In the genomic region with DNA sequence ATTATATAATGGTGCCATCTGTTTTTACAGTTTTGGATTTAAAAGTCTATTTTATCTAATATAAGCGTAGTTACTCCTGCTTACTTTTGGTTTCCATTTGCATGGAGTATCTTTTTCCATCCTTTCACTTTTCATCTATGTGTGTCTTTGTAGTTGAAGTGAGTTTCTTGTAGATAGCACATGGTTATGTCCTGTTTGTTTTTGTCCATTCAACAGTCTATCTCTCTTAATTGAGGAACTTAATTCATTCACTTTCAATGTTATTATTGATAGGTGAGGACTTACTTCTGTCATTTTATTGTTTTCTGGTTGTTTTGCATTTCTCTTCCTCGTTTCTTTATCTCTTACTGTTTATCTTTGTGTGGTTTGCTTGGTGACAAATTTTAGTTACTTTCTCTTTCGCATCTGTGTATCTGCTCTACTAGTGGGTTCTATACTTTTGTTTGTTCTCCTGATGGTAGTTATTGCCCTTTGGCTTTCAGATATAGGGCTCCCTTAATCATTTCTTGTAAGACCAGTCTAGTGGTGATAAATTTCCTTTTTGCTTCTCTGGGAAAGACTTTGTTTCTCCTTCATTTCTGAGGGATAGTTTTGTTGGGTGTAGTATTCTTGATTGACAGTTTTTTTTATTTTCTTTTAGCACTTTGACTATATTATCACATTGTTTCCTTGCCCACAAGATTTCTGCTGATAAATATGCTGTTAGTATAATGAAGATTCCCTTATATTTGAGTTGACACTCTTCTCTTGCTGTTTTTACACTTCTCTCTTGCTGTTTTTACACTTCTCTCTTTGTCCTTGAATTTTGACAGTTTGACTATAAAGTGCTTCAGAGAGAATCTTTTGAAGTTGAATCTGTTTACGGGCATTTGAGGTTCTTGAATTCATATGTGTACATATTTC, we compare ENCODE assay signal across 9 cellular contexts. TPM values are rescaled to one million over a fixed set of nuclear protein-coding genes. Genes with fewer than 3 reads are reported as not detected.
DNase-seq lines count a peak whose midpoint lies in the region; ATAC-seq and TF ChIP-seq lines count a peak whose summit lies in the region.
"Had no signal": no experiment of that assay in that cellular context is flagged by ENCODE, and none has a peak within 500 bp of the region (broad histone marks: within the 10 kb centered on the region; RNA-seq: fewer than 3 reads in every experiment).

No MANE protein-coding gene starts in this region.

- H3K27ac Mint-ChIP-seq in activated T-helper 2 cell treated with anti-CD3 and anti-CD28 coated beads, Interferon-gamma antibody, Interleukin-2, Interleukin-4, amounts not matched to agents 10 μg/mL and 5 μg/mL and 100 μg/mL, durations not matched to agents 14 hours and 24 hours and 36 hours = peak overlapping the region; percentile 60
- H3K27ac Mint-ChIP-seq: nephron had no signal

- peaks cover 24% of the 10 kb centered on the region for H3K27me3 Mint-ChIP-seq in activated T-helper 2 cell treated with anti-CD3 and anti-CD28 coated beads, Interferon-gamma antibody, Interleukin-2, Interleukin-4, amounts not matched to agents 10 μg/mL and 5 μg/mL and 100 μg/mL, durations not matched to agents 14 hours and 24 hours and 36 hours (ENCODE audit: low read depth)

- peak overlapping the region; percentile 13; the same call in 1 of the 2 replicates for H3K4me3 ChIP-seq in GM12865 (ENCODE audit: low read depth, low read length)

- H3K4me1 Mint-ChIP-seq in activated T-helper 2 cell treated with anti-CD3 and anti-CD28 coated beads, Interferon-gamma antibody, Interleukin-2, Interleukin-4, amounts not matched to agents 10 μg/mL and 5 μg/mL and 100 μg/mL, durations not matched to agents 14 hours and 24 hours and 36 hours (ENCODE audit: low read depth) = peaks cover 28% of the 10 kb centered on the region
- H3K4me1 Mint-ChIP-seq: nephron had no signal

- intact Hi-C loops in activated T-helper 2 cell treated with anti-CD3 and anti-CD28 coated beads, Interferon-gamma antibody, Interleukin-2, Interleukin-4, amounts not matched to agents 10 μg/mL and 5 μg/mL and 100 μg/mL, durations not matched to agents 14 hours and 24 hours and 36 hours (cut with micrococcal nuclease) = loop anchor here (5.0 kb wide), 2 partner anchors 46 to 206 kb away; a partner anchor contains a TSS

- peak overlapping the region; percentile 60 for H3K4me3 Mint-ChIP-seq in activated T-helper 2 cell treated with anti-CD3 and anti-CD28 coated beads, Interferon-gamma antibody, Interleukin-2, Interleukin-4, amounts not matched to agents 10 μg/mL and 5 μg/mL and 100 μg/mL, durations not matched to agents 14 hours and 24 hours and 36 hours (ENCODE audit: low read depth)
- H3K4me3 Mint-ChIP-seq: nephron had no signal

- peaks cover 4% of the 10 kb centered on the region for H3K36me3 Mint-ChIP-seq in activated T-helper 2 cell treated with anti-CD3 and anti-CD28 coated beads, Interferon-gamma antibody, Interleukin-2, Interleukin-4, amounts not matched to agents 10 μg/mL and 5 μg/mL and 100 μg/mL, durations not matched to agents 14 hours and 24 hours and 36 hours (ENCODE audit: low read depth)

- DNase-seq in GM12865 (ENCODE audit: low read depth) (peak; percentile 10), AML-193 (lab: John Stamatoyannopoulos, UW) (no peak), globus pallidus (ENCODE audit: low spot score) (no peak), SKM-1 treated with dmso at 0.1 percent for 144 hours (lab: John Stamatoyannopoulos, UW; ENCODE audit: unreplicated experiment) (no peak)
- DNase-seq in activated T-helper 2 cell treated with anti-CD3 and anti-CD28 coated beads, Interferon-gamma antibody, Interleukin-2, Interleukin-4, amounts not matched to agents 10 μg/mL and 5 μg/mL and 100 μg/mL, durations not matched to agents 14 hours and 24 hours and 36 hours (ENCODE audit: low spot score) = no peak
- DNase-seq in stimulated activated CD4-positive, alpha-beta T cell treated with anti-CD3 and anti-CD28 coated beads, Interleukin-12 subunit alpha, Interleukin-12 subunit beta, amount 100 ng/mL, for 4 hours = no peak

- ATAC-seq in GM19351 (IDR thresholded peaks at IDR 0.05; ENCODE audit: unreplicated experiment) (peak; percentile 98), HG03060 (IDR thresholded peaks at IDR 0.05; ENCODE audit: low read depth, unreplicated experiment) (peak; percentile 98)

- peaks cover 28% of the 10 kb centered on the region for H3K9me3 Mint-ChIP-seq in activated T-helper 2 cell treated with anti-CD3 and anti-CD28 coated beads, Interferon-gamma antibody, Interleukin-2, Interleukin-4, amounts not matched to agents 10 μg/mL and 5 μg/mL and 100 μg/mL, durations not matched to agents 14 hours and 24 hours and 36 hours

- TF ChIP-seq CTCF in GM12865 (IDR thresholded peaks at IDR 0.05; ENCODE audit: insufficient read depth, low read depth, low read length, missing control alignments) = no peak

RNA-seq across cellular contexts. Expression of a gene that starts 9.0 kb away (rescaled TPM):
- total RNA-seq in activated T-helper 2 cell treated with anti-CD3 and anti-CD28 coated beads, Interferon-gamma antibody, Interleukin-2, Interleukin-4, amounts not matched to agents 10 μg/mL and 5 μg/mL and 100 μg/mL, durations not matched to agents 14 hours and 24 hours and 36 hours = 0.05 and 0.21 TPM in 2 replicates

RNA-seq across cellular contexts. Expression of a gene that starts 35.5 kb away (rescaled TPM):
- 0.75 and 2.2 TPM in 2 replicates for total RNA-seq in activated T-helper 2 cell treated with anti-CD3 and anti-CD28 coated beads, Interferon-gamma antibody, Interleukin-2, Interleukin-4, amounts not matched to agents 10 μg/mL and 5 μg/mL and 100 μg/mL, durations not matched to agents 14 hours and 24 hours and 36 hours

RNA-seq across cellular contexts. Expression of a gene that starts 39.3 kb away (rescaled TPM):
- total RNA-seq in activated T-helper 2 cell treated with anti-CD3 and anti-CD28 coated beads, Interferon-gamma antibody, Interleukin-2, Interleukin-4, amounts not matched to agents 10 μg/mL and 5 μg/mL and 100 μg/mL, durations not matched to agents 14 hours and 24 hours and 36 hours = not detected in 2 replicates

RNA-seq across cellular contexts. Expression of a gene that starts 48.7 kb away (rescaled TPM):
- 9.0 and 10.2 TPM in 2 replicates for total RNA-seq in activated T-helper 2 cell treated with anti-CD3 and anti-CD28 coated beads, Interferon-gamma antibody, Interleukin-2, Interleukin-4, amounts not matched to agents 10 μg/mL and 5 μg/mL and 100 μg/mL, durations not matched to agents 14 hours and 24 hours and 36 hours
